16 cellular contexts compared by ENCODE assay signal in the genomic region with DNA sequence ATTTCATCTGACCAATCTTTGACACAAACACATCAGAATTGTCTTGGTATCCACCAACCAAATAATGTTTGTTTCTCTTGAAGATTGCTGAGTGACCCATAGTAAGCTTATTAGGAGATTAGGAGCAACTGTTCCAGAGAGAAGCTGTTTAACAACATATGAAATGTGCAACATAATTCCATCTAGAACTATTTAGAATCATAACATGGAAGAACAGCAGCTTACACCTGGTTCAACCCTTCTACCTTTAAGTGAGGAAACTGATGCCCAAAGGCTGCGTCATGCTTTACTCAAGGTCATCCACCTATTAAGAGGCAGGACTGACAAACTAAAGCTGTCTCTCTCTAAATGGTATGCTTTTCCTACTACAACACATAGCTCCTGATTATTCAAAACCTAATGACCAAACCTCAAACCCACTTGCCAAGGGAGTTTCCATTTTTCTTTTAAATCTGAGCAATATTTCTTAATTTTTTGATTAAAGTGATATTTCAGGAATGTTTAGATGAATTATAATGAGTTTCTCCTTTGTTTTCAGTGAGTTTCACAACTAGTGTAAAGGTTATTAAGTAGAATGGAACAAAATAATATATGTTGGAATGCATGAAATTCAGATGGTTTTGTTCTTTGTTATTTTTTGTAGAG.
A peak's percentile ranks its signal among the peaks of the same experiment; 100 is the strongest.
DNase-seq lines count a peak whose midpoint lies in the region; ATAC-seq and TF ChIP-seq lines count a peak whose summit lies in the region.
"Had no signal": no experiment of that assay in that cellular context is flagged by ENCODE, and none has a peak within 500 bp of the region (broad histone marks: within the 10 kb centered on the region; RNA-seq: fewer than 3 reads in every experiment).

No MANE protein-coding gene starts in this region.

- peak overlapping the region; percentile 66 for H3K27ac Mint-ChIP-seq in activated CD4-positive, alpha-beta T cell treated with anti-CD3 and anti-CD28 coated beads, Interleukin-2, amount 10 ng/mL, durations not matched to agents 24 days and 14 days
- no peak overlapping the region for H3K27ac Mint-ChIP-seq in Calu3 (ENCODE audit: unreplicated experiment)
- no peak overlapping the region for H3K27ac Mint-ChIP-seq in T-helper 17 cell

- H3K36me3 ChIP-seq in KMS-11 (ENCODE audit: insufficient read depth) (no peaks in the 10 kb centered on the region), skeletal muscle tissue (ENCODE audit: control insufficient read depth in 3 of 3, insufficient read depth in 3 of 3, low read length in 3 of 3) (no peaks in the 10 kb centered on the region)
- H3K36me3 ChIP-seq: breast epithelium, thoracic aorta had no signal

- CTCF ChIA-PET in Calu3 (lab: Charles Lee) = no interaction called here

- no peaks in the 10 kb centered on the region for H3K27me3 ChIP-seq in KMS-11 (ENCODE audit: insufficient read depth, low read depth)
- no peaks in the 10 kb centered on the region for H3K27me3 ChIP-seq in skeletal muscle tissue (ENCODE audit: control insufficient read depth in 3 of 3, insufficient read depth in 3 of 3, low read length in 3 of 3)
- H3K27me3 ChIP-seq: breast epithelium had no signal

- H3K4me3 ChIP-seq in KMS-11 (IDR thresholded peaks at IDR 0.05; ENCODE audit: insufficient read depth, low read depth, low read length) = no peak overlapping the region
- H3K4me3 ChIP-seq in skeletal muscle tissue (ENCODE audit: low read length in 3 of 3) = no peak overlapping the region

- H4K20me1 ChIP-seq in KMS-11 (ENCODE audit: insufficient read depth) = no peaks in the 10 kb centered on the region

- H3K9me3 Mint-ChIP-seq in activated CD4-positive, alpha-beta T cell treated with anti-CD3 and anti-CD28 coated beads, Interleukin-2, amount 10 ng/mL, durations not matched to agents 24 days and 14 days = peaks cover 7% of the 10 kb centered on the region
- no peaks in the 10 kb centered on the region for H3K9me3 Mint-ChIP-seq in Calu3 (ENCODE audit: low read depth, unreplicated experiment)

- TF ChIP-seq CTCF in KMS-11 (conservative IDR thresholded peaks at IDR 0.05; ENCODE audit: low read depth, low read length) (no peak), Calu3 (IDR thresholded peaks at IDR 0.05; ENCODE audit: unreplicated experiment) (no peak)

- peaks cover 33% of the 10 kb centered on the region for H3K4me1 Mint-ChIP-seq in activated CD4-positive, alpha-beta T cell treated with anti-CD3 and anti-CD28 coated beads, Interleukin-2, amount 10 ng/mL, durations not matched to agents 24 days and 14 days
- H3K4me1 Mint-ChIP-seq in Calu3 (ENCODE audit: low read depth, unreplicated experiment) = no peaks in the 10 kb centered on the region
- H3K4me1 Mint-ChIP-seq in T-helper 17 cell = peaks cover 18% of the 10 kb centered on the region

- no peaks in the 10 kb centered on the region for H3K27me3 Mint-ChIP-seq in activated CD4-positive, alpha-beta T cell treated with anti-CD3 and anti-CD28 coated beads, Interleukin-2, amount 10 ng/mL, durations not matched to agents 24 days and 14 days
- H3K27me3 Mint-ChIP-seq in Calu3 (ENCODE audit: unreplicated experiment) (no peaks in the 10 kb centered on the region), T-helper 17 cell (no peaks in the 10 kb centered on the region)

- BruUV-seq in Calu3 (replicated peaks; lab: Mats Ljungman, UMichigan) = no TSS peak

- peak overlapping the region; percentile 71 for H3K4me2 ChIP-seq in KMS-11

- H3K27ac ChIP-seq in KMS-11 (peak overlapping the region; percentile 89; the same call in 1 of the 2 replicates), skeletal muscle tissue (ENCODE audit: low read depth, low read length) (peak overlapping the region; percentile 90)

- H3K9ac ChIP-seq in KMS-11 (no peak overlapping the region), skeletal muscle tissue (ENCODE audit: low read depth in 1 of 3, low read length in 3 of 3) (no peak overlapping the region)

- no peak overlapping the region for H3K4me3 Mint-ChIP-seq in activated CD4-positive, alpha-beta T cell treated with anti-CD3 and anti-CD28 coated beads, Interleukin-2, amount 10 ng/mL, durations not matched to agents 24 days and 14 days
- H3K4me3 Mint-ChIP-seq in Calu3 (ENCODE audit: low read depth, unreplicated experiment) = no peak overlapping the region
- H3K4me3 Mint-ChIP-seq in T-helper 17 cell = no peak overlapping the region

- no peak overlapping the region for H2AFZ ChIP-seq in KMS-11 (ENCODE audit: low read depth)

- peaks cover 3% of the 10 kb centered on the region for H3K36me3 Mint-ChIP-seq in activated CD4-positive, alpha-beta T cell treated with anti-CD3 and anti-CD28 coated beads, Interleukin-2, amount 10 ng/mL, durations not matched to agents 24 days and 14 days (ENCODE audit: low read depth)
- H3K36me3 Mint-ChIP-seq in Calu3 (ENCODE audit: insufficient read depth, unreplicated experiment) = no peaks in the 10 kb centered on the region
- H3K36me3 Mint-ChIP-seq in T-helper 17 cell (ENCODE audit: low read depth) = no peaks in the 10 kb centered on the region

- H3K4me1 ChIP-seq in KMS-11 (ENCODE audit: low read depth, poor library complexity, severe bottlenecking) (peaks cover 85% of the 10 kb centered on the region), skeletal muscle tissue (ENCODE audit: control insufficient read depth in 3 of 3, insufficient read depth in 3 of 3, low read length in 3 of 3) (peaks cover 28 to 44% (median 41%) of the 10 kb centered on the region in 3 donors)
- H3K4me1 ChIP-seq: breast epithelium had no signal

- ATAC-seq in T-helper 17 cell (no peak), GM19452 (IDR thresholded peaks at IDR 0.05; ENCODE audit: unreplicated experiment) (no peak)

- H3K79me2 ChIP-seq in KMS-11 (ENCODE audit: insufficient read depth, low read depth) = no peaks in the 10 kb centered on the region

- intact Hi-C loops in activated CD4-positive, alpha-beta T cell treated with anti-CD3 and anti-CD28 coated beads, Interleukin-2, amount 10 ng/mL, durations not matched to agents 24 days and 14 days (cut with micrococcal nuclease) = no loop called here
- intact Hi-C loops in Calu3 (cut with micrococcal nuclease; ENCODE audit: unreplicated experiment) = no loop called here

- DNase-seq in activated CD4-positive, alpha-beta T cell treated with anti-CD3 and anti-CD28 coated beads, Interleukin-2, amount 10 ng/mL, durations not matched to agents 24 days and 14 days = no peak
- no peak for DNase-seq in activated CD4-positive, alpha-beta T cell treated with anti-CD3 and anti-CD28 coated beads for 4 hours
- DNase-seq in fibroblast of gingiva (ENCODE audit: low read depth) (peak; percentile 90), Calu3 (no peak), T-helper 17 cell (no peak)
- DNase-seq: activated CD4-positive, alpha-beta T cell treated with anti-CD3 and anti-CD28 coated beads, Interleukin-2, amount 50 U/mL, for 48 hours; activated effector memory CD4-positive, alpha-beta T cell treated with anti-CD3 and anti-CD28 coated beads, Interleukin-2, amount 50 U/mL, for 16 hours; GOT3; islet precursor cell; MV-4-11; T1000 had no signal

- H3K9me3 ChIP-seq in skeletal muscle tissue (ENCODE audit: control insufficient read depth in 3 of 3, low read length in 3 of 3) (no peaks in the 10 kb centered on the region), T-helper 17 cell (ENCODE audit: control insufficient read depth, low read length, poor library complexity, severe bottlenecking) (no peaks in the 10 kb centered on the region)
- H3K9me3 ChIP-seq: breast epithelium, thoracic aorta had no signal
